ENCODE assay signal across 16 cellular contexts in genomic region chr4:144562019-144562740, GRCh38.
DNase-seq lines count a peak whose midpoint lies in the region; ATAC-seq and TF ChIP-seq lines count a peak whose summit lies in the region.
"Had no signal": no experiment of that assay in that cellular context is flagged by ENCODE, and none has a peak within 500 bp of the region (broad histone marks: within the 10 kb centered on the region; RNA-seq: fewer than 3 reads in every experiment).

No MANE protein-coding gene starts in this region.

- H3K4me3 Mint-ChIP-seq in CD4-positive, alpha-beta memory T cell, result no peak overlapping the region
- H3K4me3 Mint-ChIP-seq: effector memory CD8-positive, alpha-beta T cell; type B pancreatic cell had no signal

- H3K27ac Mint-ChIP-seq in CD4-positive, alpha-beta memory T cell, result no peak overlapping the region
- H3K27ac Mint-ChIP-seq: effector memory CD8-positive, alpha-beta T cell; type B pancreatic cell had no signal

- TF ChIP-seq CTCF in heart left ventricle (IDR thresholded peaks at IDR 0.05), result no peak
- no peak for TF ChIP-seq CTCF in upper lobe of right lung (IDR thresholded peaks at IDR 0.05)

- WGBS in heart left ventricle, 4 donors, result 30 to 51% (median 46%) methylated on average over 8 to 10 of the region's 10 CpGs

- H3K27me3 Mint-ChIP-seq in CD4-positive, alpha-beta memory T cell, result no peaks in the 10 kb centered on the region
- H3K27me3 Mint-ChIP-seq: effector memory CD8-positive, alpha-beta T cell; type B pancreatic cell had no signal

- H3K4me1 ChIP-seq in heart left ventricle, result no peaks in the 10 kb centered on the region
- no peaks in the 10 kb centered on the region for H3K4me1 ChIP-seq in upper lobe of right lung
- no peaks in the 10 kb centered on the region for H3K4me1 ChIP-seq in CD4-positive, alpha-beta memory T cell (ENCODE audit: insufficient read depth, low read length)

- ATAC-seq in Right ventricle myocardium inferior, result no peak
- no peak for ATAC-seq in heart left ventricle
- ATAC-seq in left colon, result peak; percentile 54
- peak; percentile 77 for ATAC-seq in upper lobe of right lung
- no peak for ATAC-seq in GM18511 (IDR thresholded peaks at IDR 0.05; ENCODE audit: unreplicated experiment)
- ATAC-seq: effector memory CD8-positive, alpha-beta T cell had no signal

- intact Hi-C loops in Right ventricle myocardium inferior (cut with DNase I) (no loop called here), heart left ventricle (cut with DNase I) (no loop called here), left colon (cut with DNase I, micrococcal nuclease) (no loop called here), upper lobe of right lung (cut with DNase I) (no loop called here)
- intact Hi-C loops in CD4-positive, alpha-beta memory T cell (cut with micrococcal nuclease), result no loop called here

- H3K27ac ChIP-seq in heart left ventricle (no peak overlapping the region), upper lobe of right lung (no peak overlapping the region)
- no peak overlapping the region for H3K27ac ChIP-seq in CD4-positive, alpha-beta memory T cell (ENCODE audit: low read depth, low read length)
- H3K27ac ChIP-seq: VCaP had no signal

- DNase-seq in Right ventricle myocardium inferior (ENCODE audit: missing footprints) (peak; percentile 55), heart left ventricle (no peak), cerebellum (ENCODE audit: low spot score) (peak; percentile 36), left colon (peak in 1 of 2 donors; percentile 13), upper lobe of right lung (no peak), HUDEP-2 (lab: John Stamatoyannopoulos, UW; ENCODE audit: unreplicated experiment in 76 of 76) (no peak)
- no peak for DNase-seq in CD4-positive, alpha-beta memory T cell
- DNase-seq: amniotic stem cell; effector memory CD8-positive, alpha-beta T cell; EL; NCI-H345; RPMI8226; stimulated activated CD4-positive, alpha-beta T cell treated with anti-CD3 and anti-CD28 coated beads, Interleukin-12 subunit alpha, Interleukin-12 subunit beta, amount 100 ng/mL, for 4 hours had no signal

- H3K27me3 ChIP-seq in heart left ventricle (no peaks in the 10 kb centered on the region), upper lobe of right lung (no peaks in the 10 kb centered on the region)
- H3K27me3 ChIP-seq in CD4-positive, alpha-beta memory T cell (ENCODE audit: insufficient read depth, low read length), result no peaks in the 10 kb centered on the region

- H3K36me3 Mint-ChIP-seq in CD4-positive, alpha-beta memory T cell, result no peaks in the 10 kb centered on the region
- H3K36me3 Mint-ChIP-seq: type B pancreatic cell had no signal

- peaks cover 0 to 4% (median 0%) of the 10 kb centered on the region in 8 donors for H3K9me3 Mint-ChIP-seq in CD4-positive, alpha-beta memory T cell
- H3K9me3 Mint-ChIP-seq: effector memory CD8-positive, alpha-beta T cell; type B pancreatic cell had no signal

- POLR2A ChIA-PET in CD4-positive, alpha-beta memory T cell (lab: Charles Lee; ENCODE audit: partially characterized antibody), result no interaction called here

- CTCF ChIA-PET in CD4-positive, alpha-beta memory T cell (lab: Charles Lee; ENCODE audit: partially characterized antibody), result no interaction called here

- no peaks in the 10 kb centered on the region for H3K4me1 Mint-ChIP-seq in CD4-positive, alpha-beta memory T cell

- H3K4me3 ChIP-seq in heart left ventricle, result no peak overlapping the region
- H3K4me3 ChIP-seq in upper lobe of right lung, result no peak overlapping the region
- H3K4me3 ChIP-seq in CD4-positive, alpha-beta memory T cell (ENCODE audit: low read length in 2 of 2), result no peak overlapping the region

- no peak for TF ChIP-seq POLR2A in heart left ventricle (IDR thresholded peaks at IDR 0.05)

- no peaks in the 10 kb centered on the region for H3K9me3 ChIP-seq in heart left ventricle
- no peaks in the 10 kb centered on the region for H3K9me3 ChIP-seq in upper lobe of right lung
- H3K9me3 ChIP-seq in CD4-positive, alpha-beta memory T cell (ENCODE audit: control insufficient read depth in 1 of 2, low read length in 2 of 2), result no peaks in the 10 kb centered on the region

- no peaks in the 10 kb centered on the region for H3K36me3 ChIP-seq in heart left ventricle
- no peaks in the 10 kb centered on the region for H3K36me3 ChIP-seq in upper lobe of right lung
- no peaks in the 10 kb centered on the region for H3K36me3 ChIP-seq in CD4-positive, alpha-beta memory T cell (ENCODE audit: insufficient read depth, low read length)

Comparison
In these comparisons a context has a peak if more than half of its experiments do, and no peak if none do; other contexts are left out.
1. DNase-seq: peak in Right ventricle myocardium inferior (single experiment) and cerebellum (single experiment); none in heart left ventricle (0 of 5), upper lobe of right lung (single experiment), HUDEP-2 (0 of 76) and CD4-positive, alpha-beta memory T cell (0 of 5).
2. ATAC-seq: peak in left colon (single experiment) and upper lobe of right lung (single experiment); none in Right ventricle myocardium inferior (single experiment), heart left ventricle (0 of 4) and GM18511 (single experiment).